ENCODE assay signal across 17 cellular contexts in the genomic region with DNA sequence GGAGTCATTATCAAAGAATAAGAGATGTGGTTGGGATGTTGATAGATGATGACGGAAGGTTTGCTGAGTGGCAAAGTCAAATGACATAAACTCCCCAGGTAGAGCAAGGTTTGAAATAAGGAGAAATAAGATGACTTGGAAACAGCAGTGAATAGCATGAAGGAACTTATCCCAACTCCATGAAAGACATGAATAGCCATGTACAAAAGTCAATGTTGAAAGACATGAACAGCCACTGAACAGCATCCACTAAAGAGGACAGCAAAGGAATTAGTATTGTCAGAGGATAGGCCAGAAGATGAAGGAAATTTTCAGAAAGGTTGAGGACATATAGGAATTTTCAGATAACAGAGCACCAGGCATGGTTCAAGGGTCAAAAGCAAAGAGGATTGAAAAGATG.
"Had no signal": no experiment of that assay in that cellular context is flagged by ENCODE, and none has a peak within 500 bp of the region (broad histone marks: within the 10 kb centered on the region; RNA-seq: fewer than 3 reads in every experiment).

No MANE protein-coding gene starts in this region.

- ATAC-seq: stimulated activated effector memory CD8-positive, alpha-beta T cell treated with anti-CD3 and anti-CD28 coated beads, Interleukin-12 subunit alpha, Interleukin-12 subunit beta, amount 100 ng/mL, for 72 hours; stimulated activated memory B cell treated with anti-CD40 and anti-IgM and Interleukin-4, amounts not matched to agents 10 μg/mL and 1 μg/mL and 100 μg/mL, for 72 hours; stimulated activated naive B cell treated with anti-CD40 and anti-IgM and Interleukin-4, amounts not matched to agents 10 μg/mL and 1 μg/mL and 100 μg/mL, for 72 hours; stimulated activated naive CD8-positive, alpha-beta T cell treated with anti-CD3 and anti-CD28 coated beads, Interleukin-15, amount 100 ng/mL, for 72 hours; stimulated activated naive CD8-positive, alpha-beta T cell treated with anti-CD3 and anti-CD28 coated beads, Interleukin-15, Interleukin-2, amounts not matched to agents 100 U/mL and 50 U/mL, for 24 hours; upper lobe of right lung had no signal

- H3K4me3 ChIP-seq: stomach, suprapubic skin, testis, thoracic aorta, thyroid gland, tibial artery, tibial nerve, transverse colon, upper lobe of left lung, upper lobe of right lung, uterus, vagina had no signal

- H3K4me1 ChIP-seq: stomach, suprapubic skin, testis, thyroid gland, tibial artery, tibial nerve, transverse colon, upper lobe of left lung, upper lobe of right lung, uterus had no signal

- H3K27ac ChIP-seq: stomach, suprapubic skin, testis, thoracic aorta, thyroid gland, tibial artery, tibial nerve, transverse colon, upper lobe of left lung, upper lobe of right lung, uterus, vagina had no signal

- H3K9me3 ChIP-seq: suprapubic skin, testis, thyroid gland, transverse colon, upper lobe of left lung, upper lobe of right lung, uterus, vagina had no signal

- H3K36me3 ChIP-seq: stomach, suprapubic skin, thoracic aorta, thyroid gland, tibial artery, tibial nerve, transverse colon, upper lobe of left lung, upper lobe of right lung, uterus, vagina had no signal
